In the genomic region with DNA sequence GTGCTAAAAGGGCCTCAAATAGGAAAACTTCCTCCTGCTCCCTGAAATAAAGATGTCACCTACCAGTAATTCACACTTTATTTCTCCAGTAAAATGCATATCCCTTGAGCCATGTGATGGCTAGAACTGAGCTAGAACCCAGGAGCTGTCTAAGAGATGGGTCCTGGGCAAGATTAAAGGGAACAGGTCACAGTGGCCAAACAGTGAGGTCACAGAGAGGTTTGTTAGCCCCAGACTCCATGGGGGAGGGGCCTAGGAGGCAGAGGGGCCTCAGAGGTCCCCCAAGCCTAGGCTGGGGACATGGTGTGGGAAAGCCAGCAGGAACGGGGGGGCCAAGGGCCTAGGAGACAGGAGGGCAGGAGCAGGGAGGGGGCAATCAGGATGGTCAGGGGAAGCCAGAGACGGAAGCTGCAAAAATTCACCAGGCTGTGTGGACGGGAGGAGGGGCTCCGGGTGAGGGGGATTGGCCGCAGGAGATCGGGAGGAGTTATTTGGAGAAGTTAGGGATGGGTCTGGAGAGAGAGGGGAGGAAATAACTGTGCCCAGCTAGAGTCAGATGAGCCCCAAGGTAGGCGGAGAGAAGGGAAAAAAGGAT, we compare ENCODE assay signal across 16 cellular contexts. TPM values are rescaled to one million over a fixed set of nuclear protein-coding genes. Genes with fewer than 3 reads are reported as not detected.
A peak's percentile ranks its signal among the peaks of the same experiment; 100 is the strongest.
DNase-seq lines count a peak whose midpoint lies in the region; TF ChIP-seq lines count a peak whose summit lies in the region.
"Had no signal": no experiment of that assay in that cellular context is flagged by ENCODE, and none has a peak within 500 bp of the region (broad histone marks: within the 10 kb centered on the region; RNA-seq: fewer than 3 reads in every experiment).

No MANE protein-coding gene starts in this region.

- peak overlapping the region; percentile 20 for H2AFZ ChIP-seq in mesenchymal stem cell (ENCODE audit: low read depth, low read length)

- peak overlapping the region in 1 of 2 experiments; percentile 81 for H2BK12ac ChIP-seq in mesenchymal stem cell (ENCODE audit: low read length in 2 of 2)

- H3K4me2 ChIP-seq in BLaER1 = peak overlapping the region; percentile 54
- H3K4me2 ChIP-seq in mesenchymal stem cell (ENCODE audit: low read length, poor library complexity, severe bottlenecking) = no peak overlapping the region

- TF ChIP-seq CTCF in testis (IDR thresholded peaks at IDR 0.05) = no peak

- no peaks in the 10 kb centered on the region for H3K79me1 ChIP-seq in mesenchymal stem cell (replicated peaks; ENCODE audit: low read length, poor library complexity, severe bottlenecking)

- H3K4me3 ChIP-seq in BLaER1 (no peak overlapping the region), HUES64 (ENCODE audit: low read length) (peak overlapping the region; percentile 7; the same call in 1 of the 2 replicates), mesenchymal stem cell (ENCODE audit: insufficient read depth in 1 of 2, low read depth in 1 of 2, low read length in 2 of 2) (no peak overlapping the region), testis (no peak overlapping the region)
- H3K4me3 ChIP-seq: SJSA1 had no signal

- intact Hi-C loops in testis (cut with DNase I; ENCODE audit: low total_unique reads) = no loop called here

- no peak overlapping the region for H2BK120ac ChIP-seq in mesenchymal stem cell (ENCODE audit: low read depth, low read length)

- peak overlapping the region in 1 of 2 experiments; percentile 72 for H3K4ac ChIP-seq in mesenchymal stem cell (ENCODE audit: low read depth in 1 of 2, low read length in 2 of 2)

- H4K91ac ChIP-seq in mesenchymal stem cell (ENCODE audit: low read length) = peak overlapping the region; percentile 55

- no peak overlapping the region for H2AK5ac ChIP-seq in mesenchymal stem cell (ENCODE audit: low read length, severe bottlenecking)

- H4K20me1 ChIP-seq in BLaER1 = peaks cover 14% of the 10 kb centered on the region

- TF ChIP-seq POLR2A in testis (IDR thresholded peaks at IDR 0.05) = no peak

- H3K27ac ChIP-seq in BLaER1 = no peak overlapping the region
- no peak overlapping the region for H3K27ac ChIP-seq in HUES64 (ENCODE audit: low read depth, low read length)
- no peak overlapping the region for H3K27ac ChIP-seq in mesenchymal stem cell (ENCODE audit: low read length, poor library complexity, severe bottlenecking)
- no peak overlapping the region for H3K27ac ChIP-seq in testis
- H3K27ac ChIP-seq: foreskin keratinocyte, neutrophil, SJSA1 had no signal

- H3K36me3 ChIP-seq in BLaER1 (no peaks in the 10 kb centered on the region), HUES64 (ENCODE audit: insufficient read depth, low read length) (no peaks in the 10 kb centered on the region), mesenchymal stem cell (ENCODE audit: control insufficient read depth in 1 of 2, insufficient read depth in 2 of 2, low read depth in 1 of 2, low read length in 2 of 2) (no peaks in the 10 kb centered on the region), testis (ENCODE audit: low read depth, missing control alignments) (no peaks in the 10 kb centered on the region)
- H3K36me3 ChIP-seq: neutrophil had no signal

- peak overlapping the region in 1 of 2 experiments; percentile 81 for H3K14ac ChIP-seq in mesenchymal stem cell (ENCODE audit: low read length in 2 of 2)

- H3K23ac ChIP-seq in mesenchymal stem cell (ENCODE audit: low read length in 2 of 2) = no peak overlapping the region

- H4K8ac ChIP-seq in mesenchymal stem cell (ENCODE audit: low read length) = no peak overlapping the region

- peaks cover 10% of the 10 kb centered on the region; the same call in 1 of the 2 replicates for H3K27me3 ChIP-seq in BLaER1
- no peaks in the 10 kb centered on the region; the same call in 1 of the 2 replicates for H3K27me3 ChIP-seq in HUES64 (ENCODE audit: insufficient read depth, low read length)
- peaks cover 0 to 16% of the 10 kb centered on the region in 2 experiments for H3K27me3 ChIP-seq in mesenchymal stem cell (ENCODE audit: control insufficient read depth in 1 of 2, insufficient read depth in 1 of 2, low read length in 2 of 2)
- H3K27me3 ChIP-seq in testis = no peaks in the 10 kb centered on the region
- H3K27me3 ChIP-seq: SJSA1 had no signal

- H3K9ac ChIP-seq in BLaER1 (no peak overlapping the region), HUES64 (ENCODE audit: low read depth, low read length) (no peak overlapping the region), mesenchymal stem cell (ENCODE audit: low read length) (peak overlapping the region; percentile 22)

- H3K9me3 ChIP-seq in BLaER1 = no peaks in the 10 kb centered on the region
- H3K9me3 ChIP-seq in HUES64 (ENCODE audit: insufficient read depth, low read depth, low read length) = no peaks in the 10 kb centered on the region
- H3K9me3 ChIP-seq in mesenchymal stem cell (ENCODE audit: control insufficient read depth, low read length) = no peaks in the 10 kb centered on the region
- no peaks in the 10 kb centered on the region for H3K9me3 ChIP-seq in testis
- H3K9me3 ChIP-seq: neutrophil, SJSA1 had no signal

- no peak for DNase-seq in mesenchymal stem cell
- DNase-seq in NCI-H1105 treated with DMSO at 0.1 percent for 48 hours (lab: John Stamatoyannopoulos, UW) = no peak
- no peak for DNase-seq in hippocampal formation (lab: John Stamatoyannopoulos, UW)
- DNase-seq in testis = no peak
- DNase-seq: activated CD4-positive, alpha-beta T cell treated with anti-CD3 and anti-CD28 coated beads for 36 hours; activated gamma-delta T cell; aorta; foreskin keratinocyte; HFFc6; MM.1S; NCI-H2029 treated with DMSO at 0.1 percent for 48 hours; NCI-H524 had no signal

- H2BK5ac ChIP-seq in mesenchymal stem cell (ENCODE audit: low read depth, low read length, poor library complexity, severe bottlenecking) = no peak overlapping the region

- H3K18ac ChIP-seq in mesenchymal stem cell (ENCODE audit: low read depth in 1 of 2, low read length in 2 of 2) = peak overlapping the region; percentile 26 to 73

- WGBS in HUES64 = 23% methylated on average over 7 of the region's 7 CpGs
- 20% methylated on average over 7 of the region's 7 CpGs for WGBS in mesenchymal stem cell
- 48 to 75% methylated on average over 7 of the region's 7 CpGs for WGBS in testis, 2 donors

- H2BK15ac ChIP-seq in mesenchymal stem cell (ENCODE audit: low read depth, poor library complexity, severe bottlenecking) = peak overlapping the region; percentile 64

- H3K4me1 ChIP-seq in BLaER1 (peaks cover 27% of the 10 kb centered on the region), HUES64 (ENCODE audit: insufficient read depth, low read length) (peaks cover 17% of the 10 kb centered on the region), mesenchymal stem cell (ENCODE audit: control insufficient read depth, insufficient read depth, low read depth, low read length) (peaks cover 5% of the 10 kb centered on the region), testis (peaks cover 12% of the 10 kb centered on the region)

RNA-seq across cellular contexts. Expression of gene FBXO24, which starts 3.3 kb away (rescaled TPM):
- polyA plus RNA-seq in HUES64 (2013, experiment 1 of 2) = 0.45 TPM
- 0.76 TPM for polyA plus RNA-seq in HUES64 (2013, experiment 2 of 2)
- polyA plus RNA-seq in mesenchymal stem cell (2013, experiment 1 of 2) = 0.37 TPM
- polyA plus RNA-seq in mesenchymal stem cell (2013, experiment 2 of 2) = 0.33 TPM
- total RNA-seq in testis = 10 to 100 TPM; 37.5 to 74.5 TPM
- 112 TPM for polyA plus RNA-seq in testis (ENCODE audit: insufficient read depth, low read depth, low replicate concordance)

RNA-seq across cellular contexts. Expression of gene LRCH4, which starts 3.5 kb away (rescaled TPM):
- 22.4 TPM for polyA plus RNA-seq in HUES64 (2013, experiment 1 of 2)
- 23.6 TPM for polyA plus RNA-seq in HUES64 (2013, experiment 2 of 2)
- 72.6 TPM for polyA plus RNA-seq in mesenchymal stem cell (2013, experiment 1 of 2)
- 68.0 TPM for polyA plus RNA-seq in mesenchymal stem cell (2013, experiment 2 of 2)
- 100 to 1,000 TPM; 314 to 378 TPM for total RNA-seq in testis
- polyA plus RNA-seq in testis (ENCODE audit: insufficient read depth, low read depth, low replicate concordance) = 159 TPM

RNA-seq across cellular contexts. Expression of gene PCOLCE, which starts 12.7 kb away (rescaled TPM):
- polyA plus RNA-seq in HUES64 (2013, experiment 1 of 2) = 18.5 TPM
- 30.1 TPM for polyA plus RNA-seq in HUES64 (2013, experiment 2 of 2)
- 255 TPM for polyA plus RNA-seq in mesenchymal stem cell (2013, experiment 1 of 2)
- polyA plus RNA-seq in mesenchymal stem cell (2013, experiment 2 of 2) = 254 TPM
- total RNA-seq in testis = 10 to 100 TPM; 26.0 to 30.2 TPM
- 104 TPM for polyA plus RNA-seq in testis (ENCODE audit: insufficient read depth, low read depth, low replicate concordance)

RNA-seq across cellular contexts. Expression of gene SAP25, which starts 15.7 kb away (rescaled TPM):
- 0.95 TPM for polyA plus RNA-seq in HUES64 (2013, experiment 1 of 2)
- 0.89 TPM for polyA plus RNA-seq in HUES64 (2013, experiment 2 of 2)
- 1.9 TPM for polyA plus RNA-seq in mesenchymal stem cell (2013, experiment 1 of 2)
- 1.4 TPM for polyA plus RNA-seq in mesenchymal stem cell (2013, experiment 2 of 2)
- 10 to 100 TPM; 28.4 to 29.9 TPM for total RNA-seq in testis
- 30.3 TPM for polyA plus RNA-seq in testis (ENCODE audit: insufficient read depth, low read depth, low replicate concordance)
- total RNA-seq: foreskin keratinocyte, SJSA1 had no signal

RNA-seq across cellular contexts. Expression of gene MOSPD3, which starts 22.9 kb away (rescaled TPM):
- polyA plus RNA-seq in HUES64 (2013, experiment 1 of 2) = 15.9 TPM
- polyA plus RNA-seq in HUES64 (2013, experiment 2 of 2) = 21.1 TPM
- polyA plus RNA-seq in mesenchymal stem cell (2013, experiment 1 of 2) = 25.6 TPM
- 23.4 TPM for polyA plus RNA-seq in mesenchymal stem cell (2013, experiment 2 of 2)
- 10 to 100 TPM; 40.6 to 78.9 TPM for total RNA-seq in testis
- 62.8 TPM for polyA plus RNA-seq in testis (ENCODE audit: insufficient read depth, low read depth, low replicate concordance)
